ENCODE assay signal across 8 cellular contexts in genomic region chr12:14723763-14724162, GRCh38. TPM values are rescaled to one million over a fixed set of nuclear protein-coding genes. Genes with fewer than 3 reads are reported as not detected.
DNase-seq lines count a peak whose midpoint lies in the region; ATAC-seq and TF ChIP-seq lines count a peak whose summit lies in the region.

No MANE protein-coding gene starts in this region.

- no peak overlapping the region for H3K4me3 ChIP-seq in Panc1 (ENCODE audit: low read depth in 2 of 2, low read length in 2 of 2)
- no peak overlapping the region for H3K4me3 ChIP-seq in psoas muscle

- H3K4me1 ChIP-seq in Panc1 (ENCODE audit: control insufficient read depth, insufficient read depth, low read length) (no peaks in the 10 kb centered on the region), foreskin keratinocyte (peaks cover 3% of the 10 kb centered on the region), psoas muscle (no peaks in the 10 kb centered on the region)

- peak; percentile 57 for DNase-seq in COLO829 (ENCODE audit: low spot score)
- DNase-seq in HFFc6 = peak; percentile 59
- DNase-seq in Panc1 (ENCODE audit: low read depth, low spot score) = no peak
- DNase-seq in activated T-cell treated with anti-CD3 and anti-CD28 coated beads, Interleukin-2, amount 50 U/mL, for 48 hours = peak; percentile 55 to 61
- DNase-seq in foreskin keratinocyte = peak in 1 of 2 donors; percentile 51
- DNase-seq in psoas muscle = no peak
- DNase-seq in NCI-H345 treated with DMSO at 0.1 percent for 48 hours (lab: John Stamatoyannopoulos, UW; ENCODE audit: unreplicated experiment) = no peak
- no peak for DNase-seq in mesenteric fat pad (ENCODE audit: low spot score)

- no peak overlapping the region for H3K4me3 Mint-ChIP-seq in HFFc6

- TF ChIP-seq CTCF in HFFc6 (IDR thresholded peaks at IDR 0.05) (peak; percentile 86), Panc1 (IDR thresholded peaks at IDR 0.05) (peak; percentile 68), foreskin keratinocyte (conservative IDR thresholded peaks at IDR 0.05) (peak; percentile 78), psoas muscle (IDR thresholded peaks at IDR 0.05) (peak; percentile 35)

- no peaks in the 10 kb centered on the region for H3K36me3 Mint-ChIP-seq in HFFc6 (ENCODE audit: low read depth)

- POLR2A ChIA-PET in Panc1 (lab: Charles Lee) = no interaction called here

- H3K27me3 ChIP-seq in Panc1 (ENCODE audit: control insufficient read depth, insufficient read depth, low read length) = no peaks in the 10 kb centered on the region
- H3K27me3 ChIP-seq in foreskin keratinocyte = no peaks in the 10 kb centered on the region
- H3K27me3 ChIP-seq in psoas muscle (ENCODE audit: insufficient read depth in 3 of 3, low read length in 2 of 3) = no peaks in the 10 kb centered on the region

- no peak overlapping the region for H3K27ac ChIP-seq in Panc1 (ENCODE audit: low read length)
- H3K27ac ChIP-seq in foreskin keratinocyte = no peak overlapping the region
- no peak overlapping the region for H3K27ac ChIP-seq in psoas muscle

- H3K9me3 Mint-ChIP-seq in HFFc6 = no peaks in the 10 kb centered on the region; the same call in 1 of the 2 replicates

- no peak overlapping the region for H3K27ac Mint-ChIP-seq in HFFc6

- intact Hi-C loops in Panc1 (cut with micrococcal nuclease; ENCODE audit: unreplicated experiment) = loop anchor here (10.0 kb wide), 1 partner anchor 271 kb away; no protein-coding TSS in a partner anchor
- intact Hi-C loops in psoas muscle (cut with DNase I) = no loop called here

- H3K36me3 ChIP-seq in Panc1 (ENCODE audit: control insufficient read depth, insufficient read depth, low read length) (no peaks in the 10 kb centered on the region), psoas muscle (ENCODE audit: insufficient read depth in 1 of 2, low read depth in 1 of 2) (no peaks in the 10 kb centered on the region)

- no peaks in the 10 kb centered on the region; the same call in 1 of the 2 replicates for H3K27me3 Mint-ChIP-seq in HFFc6 (ENCODE audit: insufficient read depth)

- H3K9me3 ChIP-seq in Panc1 (ENCODE audit: control insufficient read depth, insufficient read depth, low read depth, low read length) (no peaks in the 10 kb centered on the region), psoas muscle (peaks cover 2% of the 10 kb centered on the region)

- no TSS peak for BruUV-seq in Panc1 (replicated peaks; lab: Mats Ljungman, UMichigan)

- H3K4me1 Mint-ChIP-seq in HFFc6 (ENCODE audit: low read depth) = peaks cover 6% of the 10 kb centered on the region; the same call in 1 of the 2 replicates

- in situ Hi-C loops in Panc1 (cut with HindIII; ENCODE audit: low pct_unique_long_range_greater_than_20kb, low sequenced_read_pairs) = no loop called here

- ATAC-seq in Panc1 (peak; percentile 77), foreskin keratinocyte (peak; percentile 77), psoas muscle (peak in 3 of 4 donors; percentile 54 to 65 (median 58))

- CTCF ChIA-PET in Panc1 (lab: Charles Lee) = interaction anchor here (0.9 kb wide), 1 partner anchor 46 kb away, joined by 3 read pairs; no protein-coding TSS in a partner anchor

- 41 to 55% (median 42%) methylated on average over 4 of the region's 4 CpGs for WGBS in psoas muscle, 3 donors

RNA-seq across cellular contexts. Expression of gene GUCY2C, which starts 27.4 kb away (rescaled TPM):
- total RNA-seq in HFFc6 (2021; fragmentation: NEBNext Ultra II Directional; extraction: Animal tissue kit (Norgen Biotek cat#: 25700)) = under 1 TPM in 1 of 6 experiments, not detected in 5; 0.06 TPM
- 0.13 TPM for total RNA-seq in Panc1 (2021; ENCODE audit: unreplicated experiment)
- 0.25 TPM for polyA plus RNA-seq in Panc1 (2012; ENCODE audit: insufficient read length)
- not detected in 2 replicates for total RNA-seq in foreskin keratinocyte
- not detected in 2 replicates for polyA plus RNA-seq in foreskin keratinocyte
- under 1 TPM in 1 of 4 donors, not detected in 3; 0.11 TPM for total RNA-seq in psoas muscle
- under 1 TPM in 1 of 3 donors, not detected in 2; 0.13 TPM for polyA plus RNA-seq in psoas muscle
- total RNA-seq in mesenteric fat pad = not detected

Comparison
In these comparisons a context has a peak if more than half of its experiments do, and no peak if none do; other contexts are left out.
1. DNase-seq: peak in COLO829 (single experiment), HFFc6 (single experiment) and activated T-cell treated with anti-CD3 and anti-CD28 coated beads, Interleukin-2, amount 50 U/mL, for 48 hours (2 of 2); none in Panc1 (single experiment), psoas muscle (0 of 2), NCI-H345 treated with DMSO at 0.1 percent for 48 hours (single experiment) and mesenteric fat pad (single experiment).
2. CTCF ChIP-seq: peak in every context shown above with its lines; median percentile 86 in HFFc6; 78 in foreskin keratinocyte; 68 in Panc1; 35 in psoas muscle.
3. Peak in every context shown above with its lines, with median percentiles within 50 percentile points of each other: ATAC-seq.